ENCODE assay signal across 8 cellular contexts in genomic region chr2:213149332-213149875, GRCh38. TPM values are rescaled to one million over a fixed set of nuclear protein-coding genes. Genes with fewer than 3 reads are reported as not detected.
DNase-seq lines count a peak whose midpoint lies in the region; ATAC-seq, FAIRE-seq and TF ChIP-seq lines count a peak whose summit lies in the region.

No MANE protein-coding gene starts in this region.

- H3K9me3 Mint-ChIP-seq in chondrocyte (ENCODE audit: low read depth) (no peaks in the 10 kb centered on the region), naive B cell (no peaks in the 10 kb centered on the region)

- DNase-seq in AG10803 (ENCODE audit: low read depth) (peak; percentile 52), chondrocyte (ENCODE audit: low spot score) (no peak), naive B cell (no peak), GM12891 (ENCODE audit: insufficient read length, low spot score) (no peak), NCI-H2171 (lab: John Stamatoyannopoulos, UW) (no peak)
- DNase-seq in Jurkat, Clone E6-1 (ENCODE audit: low read depth, low spot score), result no peak
- no peak for DNase-seq in effector CD4-positive, alpha-beta T cell

- H3K27me3 Mint-ChIP-seq in chondrocyte (ENCODE audit: low read depth), result no peaks in the 10 kb centered on the region
- no peaks in the 10 kb centered on the region for H3K27me3 Mint-ChIP-seq in naive B cell

- TF ChIP-seq CTCF in AG10803 (conservative IDR thresholded peaks at IDR 0.05; ENCODE audit: low read length), result peak; percentile 27; the same call in 1 of the 2 replicates
- TF ChIP-seq CTCF in chondrocyte (IDR thresholded peaks at IDR 0.05), result peak; percentile 50

- peaks cover 70% of the 10 kb centered on the region for H3K4me1 Mint-ChIP-seq in chondrocyte (ENCODE audit: low read depth)
- H3K4me1 Mint-ChIP-seq in naive B cell, result peaks cover 38 to 50% (median 46%) of the 10 kb centered on the region in 3 donors

- peak overlapping the region; percentile 92 for H3K27ac Mint-ChIP-seq in chondrocyte (ENCODE audit: unreplicated experiment)
- H3K27ac Mint-ChIP-seq in naive B cell, result peak overlapping the region; percentile 83 to 98 (median 96)

- H3K4me3 ChIP-seq in AG10803 (ENCODE audit: low read length), result peak overlapping the region; percentile 85
- peak overlapping the region; percentile 63 for H3K4me3 ChIP-seq in Jurkat, Clone E6-1 (ENCODE audit: low read length)

- TF ChIP-seq POLR2A in GM12891 (IDR thresholded peaks at IDR 0.05; ENCODE audit: low read depth, low read length), result no peak

- FAIRE-seq in GM12891 (lab: Jason Lieb, UNC), result no peak

- H3K4me3 Mint-ChIP-seq in chondrocyte (ENCODE audit: unreplicated experiment) (peak overlapping the region; percentile 88), naive B cell (peak overlapping the region; percentile 96 to 99 (median 97))

- H3K36me3 Mint-ChIP-seq in chondrocyte (ENCODE audit: low read depth) (no peaks in the 10 kb centered on the region), naive B cell (peaks cover 0 to 4% of the 10 kb centered on the region in 2 donors)

- no peak for ATAC-seq in naive B cell (ENCODE audit: low read depth in 2 of 2)
- no peak for ATAC-seq in HG02588 (IDR thresholded peaks at IDR 0.05; ENCODE audit: unreplicated experiment)

TF ChIP-seq in GM12891, 5 proteins besides CTCF, POLR2A, EP300 and RAD21:
- no peak for TF ChIP-seq POLR2AphosphoS5 (IDR thresholded peaks at IDR 0.05; ENCODE audit: low read depth, low read length)
- TF ChIP-seq TAF1 (IDR thresholded peaks at IDR 0.05; ENCODE audit: low read depth, low read length), result no peak
- no peak for TF ChIP-seq PAX5 (IDR thresholded peaks at IDR 0.05; ENCODE audit: insufficient read depth, low read length, severe bottlenecking)
- TF ChIP-seq SPI1 (IDR thresholded peaks at IDR 0.05; ENCODE audit: low read depth, low read length), result no peak
- TF ChIP-seq POU2F2 (IDR thresholded peaks at IDR 0.05; ENCODE audit: low read depth, low read length), result no peak
TF ChIP-seq in GM12891: peak in this region for 0.

RNA-seq across cellular contexts. Expression of gene IKZF2, which starts 2.0 kb away (rescaled TPM):
- polyA plus RNA-seq in Jurkat, Clone E6-1 (2012; ENCODE audit: insufficient read depth, insufficient read length), result 45.7 TPM
- 8.6 to 18.1 TPM (median 9.2 TPM) in 3 replicates for total RNA-seq in chondrocyte
- polyA plus RNA-seq in naive B cell (ENCODE audit: low read depth in 6 of 6), result 1 to 10 TPM in 5 of 6 donors, under 1 TPM in 1; 0.59 to 6.8 (median 4.5) TPM
- 32.8 TPM for polyA plus RNA-seq in GM12891 (2012; ENCODE audit: low read depth, missing spikeins)
